ENCODE assay signal across 23 cellular contexts in the genomic region with DNA sequence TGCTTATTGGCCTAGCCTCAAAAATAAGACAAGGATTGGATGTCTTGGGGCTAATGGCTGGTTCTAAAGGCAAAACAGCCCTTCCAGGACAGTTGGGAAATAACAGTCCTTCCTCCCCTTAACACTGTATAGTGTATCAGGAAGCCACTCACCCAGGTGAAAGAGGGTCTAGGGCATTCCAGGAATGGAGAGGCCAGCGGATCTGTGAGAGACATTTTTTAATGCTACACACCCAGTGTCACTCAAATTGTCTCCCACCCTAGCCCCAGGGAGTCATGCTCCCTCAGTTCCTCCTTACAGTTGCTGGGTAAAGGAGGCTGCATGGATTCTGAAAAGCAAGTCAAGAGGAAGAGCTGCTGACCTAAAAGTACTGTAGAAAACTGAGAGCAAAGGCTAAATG. TPM values are rescaled to one million over a fixed set of nuclear protein-coding genes. Genes with fewer than 3 reads are reported as not detected.
A peak's percentile ranks its signal among the peaks of the same experiment; 100 is the strongest.
DNase-seq lines count a peak whose midpoint lies in the region; FAIRE-seq and TF ChIP-seq lines count a peak whose summit lies in the region.
"Had no signal": no experiment of that assay in that cellular context is flagged by ENCODE, and none has a peak within 500 bp of the region (broad histone marks: within the 10 kb centered on the region; RNA-seq: fewer than 3 reads in every experiment).

No MANE protein-coding gene starts in this region.

- no peak overlapping the region for H2BK5ac ChIP-seq in neuronal stem cell (ENCODE audit: low read length)

- no peaks in the 10 kb centered on the region for H3K36me3 Mint-ChIP-seq in activated naive CD4-positive, alpha-beta T cell treated with anti-CD3 and anti-CD28 coated beads for 36 hours (ENCODE audit: low read depth)
- H3K36me3 Mint-ChIP-seq: CD4-positive, alpha-beta memory T cell had no signal

- DNase-seq in DMS 273 (lab: John Stamatoyannopoulos, UW; ENCODE audit: unreplicated experiment): peak; percentile 9
- DNase-seq in DMS 273 treated with DMSO at 0.1 percent for 48 hours (lab: John Stamatoyannopoulos, UW): no peak
- no peak for DNase-seq in HEK293T (ENCODE audit: extremely low spot score)
- peak; percentile 20 to 42 for DNase-seq in SJCRH30
- no peak for DNase-seq in neuronal stem cell (ENCODE audit: low spot score)
- DNase-seq in GM12892 (ENCODE audit: insufficient read length): no peak
- DNase-seq in activated naive CD4-positive, alpha-beta T cell treated with anti-CD3 and anti-CD28 coated beads for 36 hours: no peak
- no peak for DNase-seq in stimulated activated CD4-positive, alpha-beta T cell treated with anti-CD3 and anti-CD28 coated beads, Interleukin-4, amount 100 ng/mL, for 4 hours
- DNase-seq: ACHN; Caco-2; CD4-positive, alpha-beta memory T cell; DMS153; NCI-H1694 treated with DMSO at 0.1 percent for 48 hours; NCI-H2081 treated with DMSO at 0.1 percent for 48 hours; NCI-H446 treated with DMSO at 0.1 percent for 48 hours; NCI-H69; Peyer's patch; T-helper 1 cell had no signal

- no peak overlapping the region for H3K23ac ChIP-seq in neuronal stem cell (ENCODE audit: low read depth, low read length, poor library complexity)

- no peak overlapping the region for H3K18ac ChIP-seq in neuronal stem cell (ENCODE audit: low read length)

- no peak overlapping the region for H2BK12ac ChIP-seq in neuronal stem cell (ENCODE audit: low read length)

- H3K4me1 Mint-ChIP-seq in activated naive CD4-positive, alpha-beta T cell treated with anti-CD3 and anti-CD28 coated beads for 36 hours (ENCODE audit: low read depth): no peaks in the 10 kb centered on the region
- H3K4me1 Mint-ChIP-seq: CD4-positive, alpha-beta memory T cell had no signal

- no peak for TF ChIP-seq POLR2A in GM12892 (IDR thresholded peaks at IDR 0.05; ENCODE audit: low read depth, low read length)

- no peaks in the 10 kb centered on the region for H3K4me1 ChIP-seq in SJCRH30
- H3K4me1 ChIP-seq in neuronal stem cell (ENCODE audit: control insufficient read depth in 2 of 2, insufficient read depth in 1 of 2, low read depth in 1 of 2, low read length in 2 of 2): no peaks in the 10 kb centered on the region
- H3K4me1 ChIP-seq: Caco-2, Peyer's patch had no signal

- H3K14ac ChIP-seq in neuronal stem cell (ENCODE audit: low read length): no peak overlapping the region

- no peak overlapping the region for H2BK15ac ChIP-seq in neuronal stem cell (ENCODE audit: low read length)

- no peaks in the 10 kb centered on the region for H3K27me3 ChIP-seq in SJCRH30
- no peaks in the 10 kb centered on the region for H3K27me3 ChIP-seq in neuronal stem cell (ENCODE audit: control insufficient read depth in 3 of 3, insufficient read depth in 3 of 3, low read depth in 1 of 3, low read length in 3 of 3)
- H3K27me3 ChIP-seq: BLaER1 treated with 17β-estradiol and CSF1 and Interleukin-3, amounts not matched to agents 10 nM and 100 nM; Peyer's patch had no signal

- no peak overlapping the region for H3K27ac Mint-ChIP-seq in activated naive CD4-positive, alpha-beta T cell treated with anti-CD3 and anti-CD28 coated beads for 36 hours

- H3K27ac ChIP-seq in SJCRH30: no peak overlapping the region
- no peak overlapping the region for H3K27ac ChIP-seq in neuronal stem cell (replicated peaks; ENCODE audit: low read length)
- H3K27ac ChIP-seq: 22Rv1; BLaER1 treated with 17β-estradiol and CSF1 and Interleukin-3, amounts not matched to agents 10 nM and 100 nM; HL-60; KMS-11; Peyer's patch had no signal

- no peak overlapping the region for H3K4me2 ChIP-seq in neuronal stem cell (ENCODE audit: insufficient read depth, low read length, poor library complexity, severe bottlenecking)
- H3K4me2 ChIP-seq: BLaER1 treated with 17β-estradiol and CSF1 and Interleukin-3, amounts not matched to agents 10 nM and 100 nM; KMS-11 had no signal

- no peaks in the 10 kb centered on the region for H3K9me3 Mint-ChIP-seq in activated naive CD4-positive, alpha-beta T cell treated with anti-CD3 and anti-CD28 coated beads for 36 hours
- H3K9me3 Mint-ChIP-seq: CD4-positive, alpha-beta memory T cell had no signal

- no peak overlapping the region for H4K91ac ChIP-seq in neuronal stem cell (ENCODE audit: low read depth, low read length, poor library complexity)

- POLR2A ChIA-PET in HEK293T (lab: Yijun Ruan, JAX): no interaction called here

- no peak overlapping the region for H2AK5ac ChIP-seq in neuronal stem cell (ENCODE audit: low read depth, low read length)

- no peak overlapping the region for H3K4ac ChIP-seq in neuronal stem cell (ENCODE audit: low read length)

- CTCF ChIA-PET in HEK293T (lab: Yijun Ruan, JAX): no interaction called here
- CTCF ChIA-PET in activated naive CD4-positive, alpha-beta T cell treated with anti-CD3 and anti-CD28 coated beads for 36 hours (lab: Charles Lee): no interaction called here

- no peak overlapping the region for H4K8ac ChIP-seq in neuronal stem cell (ENCODE audit: low read depth, low read length)

- intact Hi-C loops in activated naive CD4-positive, alpha-beta T cell treated with anti-CD3 and anti-CD28 coated beads for 36 hours (cut with micrococcal nuclease): no loop called here

- H3K4me3 Mint-ChIP-seq in activated naive CD4-positive, alpha-beta T cell treated with anti-CD3 and anti-CD28 coated beads for 36 hours: no peak overlapping the region
- H3K4me3 Mint-ChIP-seq: CD4-positive, alpha-beta memory T cell had no signal

- H3K9ac ChIP-seq in neuronal stem cell (ENCODE audit: low read depth, low read length, poor library complexity): no peak overlapping the region
- H3K9ac ChIP-seq: BLaER1 treated with 17β-estradiol and CSF1 and Interleukin-3, amounts not matched to agents 10 nM and 100 nM; KMS-11 had no signal

- H3K9me3 ChIP-seq in SJCRH30 (replicated peaks): no peaks in the 10 kb centered on the region
- H3K9me3 ChIP-seq in neuronal stem cell (replicated peaks in 1 of 2; ENCODE audit: control insufficient read depth in 2 of 2, insufficient read depth in 1 of 2, low read depth in 1 of 2, low read length in 2 of 2): no peaks in the 10 kb centered on the region
- H3K9me3 ChIP-seq: BLaER1 treated with 17β-estradiol and CSF1 and Interleukin-3, amounts not matched to agents 10 nM and 100 nM; Caco-2; Peyer's patch had no signal

- H3K36me3 ChIP-seq in SJCRH30: no peaks in the 10 kb centered on the region
- no peaks in the 10 kb centered on the region for H3K36me3 ChIP-seq in neuronal stem cell (replicated peaks in 1 of 2; ENCODE audit: control insufficient read depth in 2 of 2, insufficient read depth in 2 of 2, low read length in 2 of 2)
- H3K36me3 ChIP-seq: BLaER1 treated with 17β-estradiol and CSF1 and Interleukin-3, amounts not matched to agents 10 nM and 100 nM; Peyer's patch had no signal

- WGBS in neuronal stem cell (ENCODE audit: extremely low coverage in 2 of 2, insufficient read length in 2 of 2, insufficient replicate concordance in 1 of 2), 2 donors: no CpG with 5 or more reads among the region's 1 CpG

- H3K4me3 ChIP-seq in SJCRH30 (peak overlapping the region; percentile 53), neuronal stem cell (ENCODE audit: low read length in 2 of 2) (peak overlapping the region; percentile 24 to 51)
- H3K4me3 ChIP-seq: BLaER1 treated with 17β-estradiol and CSF1 and Interleukin-3, amounts not matched to agents 10 nM and 100 nM; Peyer's patch had no signal

- no peaks in the 10 kb centered on the region for H3K79me1 ChIP-seq in neuronal stem cell (ENCODE audit: low read depth, low read length)

- H3K27me3 Mint-ChIP-seq in activated naive CD4-positive, alpha-beta T cell treated with anti-CD3 and anti-CD28 coated beads for 36 hours (ENCODE audit: low read depth): peaks cover 3% of the 10 kb centered on the region
- H3K27me3 Mint-ChIP-seq: CD4-positive, alpha-beta memory T cell had no signal

- no peak overlapping the region for H2BK120ac ChIP-seq in neuronal stem cell (ENCODE audit: low read depth, low read length)

- no peak for FAIRE-seq in GM12892 (lab: Jason Lieb, UNC)
- FAIRE-seq: GM19239 had no signal

- H2AFZ ChIP-seq in neuronal stem cell (ENCODE audit: low read length): peak overlapping the region; percentile 56

TF ChIP-seq in HEK293T, 16 proteins besides CTCF, POLR2A, EP300 and RAD21:
- no peak for TF ChIP-seq LEF1 (IDR thresholded peaks at IDR 0.05; ENCODE audit: borderline replicate concordance)
- peak; percentile 61 for TF ChIP-seq PKNOX1 (IDR thresholded peaks at IDR 0.05)

RNA-seq across cellular contexts. Expression of gene EXO1, which starts 24.1 kb away (rescaled TPM):
- 51.3 and 57.4 TPM in 2 replicates for total RNA-seq in SJCRH30 (2014; rRNA removed; shearing (Covaris generic))
- 13.4 TPM for polyA plus RNA-seq in neuronal stem cell (2013, experiment 1 of 2)
- polyA plus RNA-seq in neuronal stem cell (2013, experiment 2 of 2): 12.7 TPM
- polyA plus RNA-seq in GM12892 (2012; ENCODE audit: missing spikeins): 20.5 TPM
- total RNA-seq in activated naive CD4-positive, alpha-beta T cell treated with anti-CD3 and anti-CD28 coated beads for 36 hours: 10 to 100 TPM; 55.3 to 59.6 TPM
- polyA plus RNA-seq: CD4-positive, alpha-beta memory T cell had no signal

Comparison
In these comparisons a context has a peak if more than half of its experiments do, and no peak if none do; other contexts are left out.
1. DNase-seq: peak in DMS 273 (single experiment) and SJCRH30 (2 of 2); none in DMS 273 treated with DMSO at 0.1 percent for 48 hours (single experiment), HEK293T (single experiment), neuronal stem cell (single experiment), GM12892 (single experiment), activated naive CD4-positive, alpha-beta T cell treated with anti-CD3 and anti-CD28 coated beads for 36 hours (single experiment) and stimulated activated CD4-positive, alpha-beta T cell treated with anti-CD3 and anti-CD28 coated beads, Interleukin-4, amount 100 ng/mL, for 4 hours (0 of 2).